Comparison of ENCODE assay signal across 2 cellular contexts in genomic region chr2:203646266-203646864, GRCh38.
TF ChIP-seq lines count a peak whose summit lies in the region.

No MANE protein-coding gene starts in this region.

TF ChIP-seq in HCT116, 20 proteins besides CTCF, POLR2A, EP300 and RAD21:
- TF ChIP-seq JUND (IDR thresholded peaks at IDR 0.05) (no peak), FOSL1 (IDR thresholded peaks at IDR 0.05; ENCODE audit: low read depth) (no peak), YY1 (IDR thresholded peaks at IDR 0.05; ENCODE audit: extremely low read depth, insufficient replicate concordance, low read depth, low read length) (no peak), EZH2phosphoT487 (IDR thresholded peaks at IDR 0.05; ENCODE audit: borderline replicate concordance) (no peak), REST (IDR thresholded peaks at IDR 0.05; ENCODE audit: low read depth) (no peak), SIN3A (IDR thresholded peaks at IDR 0.05; ENCODE audit: low read depth) (no peak), EGR1 (IDR thresholded peaks at IDR 0.05; ENCODE audit: low read depth) (no peak), EZH2 (IDR thresholded peaks at IDR 0.05) (no peak), MAX (IDR thresholded peaks at IDR 0.05) (no peak), ELF1 (IDR thresholded peaks at IDR 0.05; ENCODE audit: borderline replicate concordance, low read depth) (no peak), ZFX (IDR thresholded peaks at IDR 0.05) (no peak), ZNF274 (IDR thresholded peaks at IDR 0.05; ENCODE audit: low read depth, low read length) (no peak), SP1 (IDR thresholded peaks at IDR 0.05; ENCODE audit: low read depth) (no peak), TCF7L2 (IDR thresholded peaks at IDR 0.05; ENCODE audit: borderline replicate concordance, extremely low read depth, insufficient read depth, insufficient read length) (no peak), CBX3 (IDR thresholded peaks at IDR 0.05; ENCODE audit: low read depth) (no peak), POLR2AphosphoS5 (IDR thresholded peaks at IDR 0.05; ENCODE audit: low read depth, low read length) (no peak), ZBTB33 (IDR thresholded peaks at IDR 0.05; ENCODE audit: extremely low read depth, insufficient replicate concordance, low read length) (no peak), ATF3 (IDR thresholded peaks at IDR 0.05) (no peak)

TF ChIP-seq in H1, 55 proteins besides CTCF, POLR2A, EP300 and RAD21:
- TF ChIP-seq SIX5 (IDR thresholded peaks at IDR 0.05; ENCODE audit: low read depth, low read length), result no peak
- TF ChIP-seq TCF12 (IDR thresholded peaks at IDR 0.05; ENCODE audit: low read depth, low read length), result no peak
